Comparison of ENCODE assay signal across 22 cellular contexts in genomic region chr20:40331699-40332098, GRCh38.
A peak's percentile ranks its signal among the peaks of the same experiment; 100 is the strongest.
DNase-seq lines count a peak whose midpoint lies in the region; ATAC-seq and TF ChIP-seq lines count a peak whose summit lies in the region.
"Had no signal": no experiment of that assay in that cellular context is flagged by ENCODE, and none has a peak within 500 bp of the region (broad histone marks: within the 10 kb centered on the region; RNA-seq: fewer than 3 reads in every experiment).

No MANE protein-coding gene starts in this region.

- peak in 2 of 5 donors; percentile 17 to 21 for DNase-seq in heart left ventricle
- DNase-seq in cardiac septum (ENCODE audit: low spot score): no peak
- DNase-seq in left lung: no peak
- no peak for DNase-seq in SHP77 treated with DMSO at 0.1 percent for 48 hours (lab: John Stamatoyannopoulos, UW)
- DNase-seq in DMS53 treated with DMSO at 0.1 percent for 48 hours (lab: John Stamatoyannopoulos, UW; ENCODE audit: unreplicated experiment): no peak
- DNase-seq in HAP-1 (ENCODE audit: low spot score in 2 of 2): no peak
- DNase-seq in activated CD8-positive, alpha-beta memory T cell treated with anti-CD3 and anti-CD28 coated beads, Interleukin-2, amount 50 U/mL, for 48 hours: no peak
- DNase-seq: activated T-cell treated with anti-CD3 and anti-CD28 coated beads, Interleukin-2, amount 50 U/mL, for 4 hours; DMS79 treated with DMSO at 0.1 percent for 48 hours; H9; KG1; mesenchymal stem cell; NCI-H187 treated with DMSO at 0.1 percent for 48 hours; NCI-H510A; NK-92 treated with Interleukin-12 subunit alpha and Interleukin-12 subunit beta, amount 100 ng/mL, for 24 hours; PC-9; stimulated activated CD4-positive, alpha-beta T cell treated with anti-CD3 and anti-CD28 coated beads, Interleukin-2, amount 100 ng/mL, for 24 hours; T-helper 17 cell had no signal

- H3K9me3 Mint-ChIP-seq in dendritic cell treated with granulocyte-macrophage colony-stimulating factor and Interleukin-4, amounts not matched to agents 40 ng/mL and 50 ng/mL, for 4 days: no peaks in the 10 kb centered on the region
- H3K9me3 Mint-ChIP-seq: activated T-cell treated with anti-CD3 and anti-CD28 coated beads, Interleukin-2, amount 50 U/mL, for 4 hours; H9 had no signal

- H3K27ac ChIP-seq in heart left ventricle: no peak overlapping the region
- no peak overlapping the region for H3K27ac ChIP-seq in left lung
- H3K27ac ChIP-seq: coronary artery, neutrophil, PC-9 had no signal

- 57 to 65% (median 58%) methylated on average over 3 of the region's 3 CpGs for WGBS in heart left ventricle, 4 donors

- no peak for TF ChIP-seq POLR2A in heart left ventricle (IDR thresholded peaks at IDR 0.05)

- ATAC-seq in heart left ventricle: peak in 3 of 4 donors; percentile 53 to 62 (median 61)
- ATAC-seq in left lung: peak; percentile 32
- ATAC-seq: activated T-cell treated with anti-CD3 and anti-CD28 coated beads, Interleukin-2, amount 50 U/mL, for 4 hours; T-helper 17 cell had no signal

- no peak overlapping the region for H3K4me3 Mint-ChIP-seq in dendritic cell treated with granulocyte-macrophage colony-stimulating factor and Interleukin-4, amounts not matched to agents 40 ng/mL and 50 ng/mL, for 4 days
- H3K4me3 Mint-ChIP-seq: activated T-cell treated with anti-CD3 and anti-CD28 coated beads, Interleukin-2, amount 50 U/mL, for 4 hours; H9; T-helper 17 cell had no signal

- H3K36me3 Mint-ChIP-seq in dendritic cell treated with granulocyte-macrophage colony-stimulating factor and Interleukin-4, amounts not matched to agents 40 ng/mL and 50 ng/mL, for 4 days (ENCODE audit: low read depth): no peaks in the 10 kb centered on the region

- in situ Hi-C loops in HAP-1 (cut with MboI; ENCODE audit: low sequenced_read_pairs): loop anchor here (25.0 kb wide), 1 partner anchor 106 kb away; no protein-coding TSS in a partner anchor

- H3K4me3 ChIP-seq in heart left ventricle (no peak overlapping the region), left lung (no peak overlapping the region), HAP-1 (no peak overlapping the region)
- H3K4me3 ChIP-seq: coronary artery, PC-9 had no signal

- H3K4me1 ChIP-seq in heart left ventricle (peaks cover 0 to 14% (median 0%) of the 10 kb centered on the region in 12 donors), left lung (peaks cover 0 to 8% of the 10 kb centered on the region in 2 donors), HAP-1 (no peaks in the 10 kb centered on the region)

- no peaks in the 10 kb centered on the region for H3K36me3 ChIP-seq in heart left ventricle
- no peaks in the 10 kb centered on the region for H3K36me3 ChIP-seq in left lung
- no peaks in the 10 kb centered on the region for H3K36me3 ChIP-seq in HAP-1 (replicated peaks)
- H3K36me3 ChIP-seq: neutrophil had no signal

- peak overlapping the region; percentile 55 for H3K27ac Mint-ChIP-seq in dendritic cell treated with granulocyte-macrophage colony-stimulating factor and Interleukin-4, amounts not matched to agents 40 ng/mL and 50 ng/mL, for 4 days
- H3K27ac Mint-ChIP-seq: H9, progenitor cell of endocrine pancreas, T-helper 17 cell had no signal

- peaks cover 8% of the 10 kb centered on the region for H3K27me3 Mint-ChIP-seq in dendritic cell treated with granulocyte-macrophage colony-stimulating factor and Interleukin-4, amounts not matched to agents 40 ng/mL and 50 ng/mL, for 4 days

- intact Hi-C loops in heart left ventricle (cut with DNase I): no loop called here
- intact Hi-C loops in cardiac septum (cut with DNase I): no loop called here
- intact Hi-C loops in dendritic cell treated with granulocyte-macrophage colony-stimulating factor and Interleukin-4, amounts not matched to agents 40 ng/mL and 50 ng/mL, for 4 days (cut with micrococcal nuclease): no loop called here
- intact Hi-C loops in left lung (cut with DNase I): no loop called here

- TF ChIP-seq CTCF in heart left ventricle (IDR thresholded peaks at IDR 0.05) (no peak), left lung (IDR thresholded peaks at IDR 0.05) (no peak)

- H3K27me3 ChIP-seq in heart left ventricle (peaks cover 0 to 8% (median 0%) of the 10 kb centered on the region in 9 donors), left lung (no peaks in the 10 kb centered on the region), HAP-1 (ENCODE audit: low read depth) (no peaks in the 10 kb centered on the region)

- H3K9me3 ChIP-seq in heart left ventricle: no peaks in the 10 kb centered on the region
- H3K9me3 ChIP-seq in left lung: no peaks in the 10 kb centered on the region
- no peaks in the 10 kb centered on the region for H3K9me3 ChIP-seq in HAP-1
- H3K9me3 ChIP-seq: neutrophil had no signal

- H3K4me1 Mint-ChIP-seq in dendritic cell treated with granulocyte-macrophage colony-stimulating factor and Interleukin-4, amounts not matched to agents 40 ng/mL and 50 ng/mL, for 4 days (ENCODE audit: low read depth): peaks cover 70% of the 10 kb centered on the region
- H3K4me1 Mint-ChIP-seq: H9, T-helper 17 cell had no signal
